In the genomic region with DNA sequence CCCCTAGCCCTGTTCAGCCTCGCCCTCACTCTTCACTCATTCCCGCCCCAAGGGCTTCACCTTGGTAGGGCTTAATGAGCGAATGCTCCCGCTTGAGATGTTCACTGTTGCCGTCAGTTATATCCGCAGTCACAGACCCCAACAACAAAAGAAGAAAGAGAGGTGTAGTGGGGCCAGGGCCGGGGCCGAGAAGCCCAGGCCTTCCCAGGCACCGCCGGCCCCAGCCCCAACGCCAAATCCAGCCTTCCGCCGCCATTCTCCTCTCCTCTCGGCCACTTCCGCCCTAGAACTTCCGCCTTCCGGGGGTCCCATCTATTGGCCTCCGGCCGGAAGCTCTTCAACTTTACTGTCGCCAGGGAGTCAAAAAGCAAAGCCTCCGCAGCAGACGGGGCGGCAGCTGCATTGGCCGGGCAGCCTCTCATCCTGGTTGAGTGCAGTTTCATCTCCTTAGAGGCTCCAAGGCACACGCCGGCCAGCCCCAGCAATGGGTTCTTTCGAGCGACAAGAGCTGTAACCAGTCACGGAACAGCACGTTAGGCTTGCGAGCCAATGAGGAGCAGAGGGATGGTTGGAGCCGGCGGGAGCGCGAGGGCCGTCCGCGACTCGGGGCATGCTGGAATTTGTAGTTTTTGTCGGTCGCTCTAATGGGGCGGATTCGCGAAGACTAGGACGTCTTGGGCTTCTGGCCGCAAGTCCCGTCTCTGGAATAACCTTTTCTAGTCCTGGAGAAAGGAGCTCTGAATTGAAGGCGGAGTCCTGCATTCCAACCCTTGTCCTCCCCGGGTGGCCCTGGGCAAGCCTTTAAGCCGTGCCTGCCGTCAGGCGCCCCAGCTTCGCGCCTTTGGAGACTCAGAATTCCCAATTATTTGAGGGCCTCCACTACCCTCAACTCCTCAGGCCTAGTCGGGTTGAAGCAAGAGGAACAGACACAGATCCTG, we compare ENCODE assay signal across 1 cellular context.
TF ChIP-seq lines count a peak whose summit lies in the region.

A gene with protein sequence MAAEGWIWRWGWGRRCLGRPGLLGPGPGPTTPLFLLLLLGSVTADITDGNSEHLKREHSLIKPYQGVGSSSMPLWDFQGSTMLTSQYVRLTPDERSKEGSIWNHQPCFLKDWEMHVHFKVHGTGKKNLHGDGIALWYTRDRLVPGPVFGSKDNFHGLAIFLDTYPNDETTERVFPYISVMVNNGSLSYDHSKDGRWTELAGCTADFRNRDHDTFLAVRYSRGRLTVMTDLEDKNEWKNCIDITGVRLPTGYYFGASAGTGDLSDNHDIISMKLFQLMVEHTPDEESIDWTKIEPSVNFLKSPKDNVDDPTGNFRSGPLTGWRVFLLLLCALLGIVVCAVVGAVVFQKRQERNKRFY (minus strand): TSS at position 277 of the 938 bp plus-strand sequence. CDS start 21 bp downstream, at position 256.

TF ChIP-seq in WTC11, 78 proteins besides CTCF, POLR2A, EP300 and RAD21 (continued from another document and continues in another):
- TF ChIP-seq, protein P1, sequence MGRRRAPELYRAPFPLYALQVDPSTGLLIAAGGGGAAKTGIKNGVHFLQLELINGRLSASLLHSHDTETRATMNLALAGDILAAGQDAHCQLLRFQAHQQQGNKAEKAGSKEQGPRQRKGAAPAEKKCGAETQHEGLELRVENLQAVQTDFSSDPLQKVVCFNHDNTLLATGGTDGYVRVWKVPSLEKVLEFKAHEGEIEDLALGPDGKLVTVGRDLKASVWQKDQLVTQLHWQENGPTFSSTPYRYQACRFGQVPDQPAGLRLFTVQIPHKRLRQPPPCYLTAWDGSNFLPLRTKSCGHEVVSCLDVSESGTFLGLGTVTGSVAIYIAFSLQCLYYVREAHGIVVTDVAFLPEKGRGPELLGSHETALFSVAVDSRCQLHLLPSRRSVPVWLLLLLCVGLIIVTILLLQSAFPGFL (CRISPR knock-in tag; IDR thresholded peaks at IDR 0.05; ENCODE audit: borderline replicate concordance) = no peak
- TF ChIP-seq, protein P2, sequence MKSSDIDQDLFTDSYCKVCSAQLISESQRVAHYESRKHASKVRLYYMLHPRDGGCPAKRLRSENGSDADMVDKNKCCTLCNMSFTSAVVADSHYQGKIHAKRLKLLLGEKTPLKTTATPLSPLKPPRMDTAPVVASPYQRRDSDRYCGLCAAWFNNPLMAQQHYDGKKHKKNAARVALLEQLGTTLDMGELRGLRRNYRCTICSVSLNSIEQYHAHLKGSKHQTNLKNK (CRISPR knock-in tag; IDR thresholded peaks at IDR 0.05) = no peak
- TF ChIP-seq ZNF138 (CRISPR knock-in tag; conservative IDR thresholded peaks at IDR 0.05) (no peak), CREM (CRISPR knock-in tag; IDR thresholded peaks at IDR 0.05) (no peak; the same call in 1 of the 2 replicates), MYBL2 (CRISPR knock-in tag; IDR thresholded peaks at IDR 0.05) (peak; percentile 66; the same call in 1 of the 2 replicates), ZNF423 (CRISPR knock-in tag; IDR thresholded peaks at IDR 0.05) (no peak), NFATC4 (CRISPR knock-in tag; IDR thresholded peaks at IDR 0.05) (no peak), TCF7 (CRISPR knock-in tag; IDR thresholded peaks at IDR 0.05; ENCODE audit: low read depth) (no peak), ZNF317 (CRISPR knock-in tag; IDR thresholded peaks at IDR 0.05; ENCODE audit: borderline replicate concordance, low read depth) (no peak), TEAD4 (CRISPR knock-in tag; IDR thresholded peaks at IDR 0.05) (no peak), JUN (CRISPR knock-in tag; IDR thresholded peaks at IDR 0.05) (no peak), TP53 (CRISPR knock-in tag; IDR thresholded peaks at IDR 0.05) (no peak), ZNF671 (CRISPR knock-in tag; IDR thresholded peaks at IDR 0.05) (no peak), NR3C1 (CRISPR knock-in tag; conservative IDR thresholded peaks at IDR 0.05; ENCODE audit: low read depth) (no peak), ZNF219 (CRISPR knock-in tag; IDR thresholded peaks at IDR 0.05; ENCODE audit: borderline replicate concordance) (no peak), ZNF121 (CRISPR knock-in tag; IDR thresholded peaks at IDR 0.05) (no peak), SOX15 (CRISPR knock-in tag; IDR thresholded peaks at IDR 0.05) (no peak), CREB1 (CRISPR knock-in tag; IDR thresholded peaks at IDR 0.05) (no peak)
- TF ChIP-seq, protein P3, sequence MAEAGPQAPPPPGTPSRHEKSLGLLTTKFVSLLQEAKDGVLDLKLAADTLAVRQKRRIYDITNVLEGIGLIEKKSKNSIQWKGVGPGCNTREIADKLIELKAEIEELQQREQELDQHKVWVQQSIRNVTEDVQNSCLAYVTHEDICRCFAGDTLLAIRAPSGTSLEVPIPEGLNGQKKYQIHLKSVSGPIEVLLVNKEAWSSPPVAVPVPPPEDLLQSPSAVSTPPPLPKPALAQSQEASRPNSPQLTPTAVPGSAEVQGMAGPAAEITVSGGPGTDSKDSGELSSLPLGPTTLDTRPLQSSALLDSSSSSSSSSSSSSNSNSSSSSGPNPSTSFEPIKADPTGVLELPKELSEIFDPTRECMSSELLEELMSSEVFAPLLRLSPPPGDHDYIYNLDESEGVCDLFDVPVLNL (CRISPR knock-in tag; IDR thresholded peaks at IDR 0.05; ENCODE audit: borderline replicate concordance, low read depth) = no peak
- TF ChIP-seq, protein P4, sequence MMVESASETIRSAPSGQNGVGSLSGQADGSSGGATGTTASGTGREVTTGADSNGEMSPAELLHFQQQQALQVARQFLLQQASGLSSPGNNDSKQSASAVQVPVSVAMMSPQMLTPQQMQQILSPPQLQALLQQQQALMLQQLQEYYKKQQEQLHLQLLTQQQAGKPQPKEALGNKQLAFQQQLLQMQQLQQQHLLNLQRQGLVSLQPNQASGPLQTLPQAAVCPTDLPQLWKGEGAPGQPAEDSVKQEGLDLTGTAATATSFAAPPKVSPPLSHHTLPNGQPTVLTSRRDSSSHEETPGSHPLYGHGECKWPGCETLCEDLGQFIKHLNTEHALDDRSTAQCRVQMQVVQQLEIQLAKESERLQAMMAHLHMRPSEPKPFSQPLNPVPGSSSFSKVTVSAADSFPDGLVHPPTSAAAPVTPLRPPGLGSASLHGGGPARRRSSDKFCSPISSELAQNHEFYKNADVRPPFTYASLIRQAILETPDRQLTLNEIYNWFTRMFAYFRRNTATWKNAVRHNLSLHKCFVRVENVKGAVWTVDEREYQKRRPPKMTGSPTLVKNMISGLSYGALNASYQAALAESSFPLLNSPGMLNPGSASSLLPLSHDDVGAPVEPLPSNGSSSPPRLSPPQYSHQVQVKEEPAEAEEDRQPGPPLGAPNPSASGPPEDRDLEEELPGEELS (CRISPR knock-in tag; IDR thresholded peaks at IDR 0.05) = no peak
- TF ChIP-seq, protein P5, sequence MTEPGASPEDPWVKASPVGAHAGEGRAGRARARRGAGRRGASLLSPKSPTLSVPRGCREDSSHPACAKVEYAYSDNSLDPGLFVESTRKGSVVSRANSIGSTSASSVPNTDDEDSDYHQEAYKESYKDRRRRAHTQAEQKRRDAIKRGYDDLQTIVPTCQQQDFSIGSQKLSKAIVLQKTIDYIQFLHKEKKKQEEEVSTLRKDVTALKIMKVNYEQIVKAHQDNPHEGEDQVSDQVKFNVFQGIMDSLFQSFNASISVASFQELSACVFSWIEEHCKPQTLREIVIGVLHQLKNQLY (CRISPR knock-in tag; IDR thresholded peaks at IDR 0.05) = no peak
- TF ChIP-seq, protein P6, sequence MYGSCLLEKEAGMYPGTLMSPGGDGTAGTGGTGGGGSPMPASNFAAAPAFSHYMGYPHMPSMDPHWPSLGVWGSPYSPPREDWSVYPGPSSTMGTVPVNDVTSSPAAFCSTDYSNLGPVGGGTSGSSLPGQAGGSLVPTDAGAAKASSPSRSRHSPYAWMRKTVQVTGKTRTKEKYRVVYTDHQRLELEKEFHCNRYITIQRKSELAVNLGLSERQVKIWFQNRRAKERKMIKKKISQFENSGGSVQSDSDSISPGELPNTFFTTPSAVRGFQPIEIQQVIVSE (CRISPR knock-in tag; IDR thresholded peaks at IDR 0.05; ENCODE audit: borderline replicate concordance) = no peak
- TF ChIP-seq, protein P7, sequence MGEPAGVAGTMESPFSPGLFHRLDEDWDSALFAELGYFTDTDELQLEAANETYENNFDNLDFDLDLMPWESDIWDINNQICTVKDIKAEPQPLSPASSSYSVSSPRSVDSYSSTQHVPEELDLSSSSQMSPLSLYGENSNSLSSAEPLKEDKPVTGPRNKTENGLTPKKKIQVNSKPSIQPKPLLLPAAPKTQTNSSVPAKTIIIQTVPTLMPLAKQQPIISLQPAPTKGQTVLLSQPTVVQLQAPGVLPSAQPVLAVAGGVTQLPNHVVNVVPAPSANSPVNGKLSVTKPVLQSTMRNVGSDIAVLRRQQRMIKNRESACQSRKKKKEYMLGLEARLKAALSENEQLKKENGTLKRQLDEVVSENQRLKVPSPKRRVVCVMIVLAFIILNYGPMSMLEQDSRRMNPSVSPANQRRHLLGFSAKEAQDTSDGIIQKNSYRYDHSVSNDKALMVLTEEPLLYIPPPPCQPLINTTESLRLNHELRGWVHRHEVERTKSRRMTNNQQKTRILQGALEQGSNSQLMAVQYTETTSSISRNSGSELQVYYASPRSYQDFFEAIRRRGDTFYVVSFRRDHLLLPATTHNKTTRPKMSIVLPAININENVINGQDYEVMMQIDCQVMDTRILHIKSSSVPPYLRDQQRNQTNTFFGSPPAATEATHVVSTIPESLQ (CRISPR knock-in tag; IDR thresholded peaks at IDR 0.05) = no peak
- TF ChIP-seq, protein P8, sequence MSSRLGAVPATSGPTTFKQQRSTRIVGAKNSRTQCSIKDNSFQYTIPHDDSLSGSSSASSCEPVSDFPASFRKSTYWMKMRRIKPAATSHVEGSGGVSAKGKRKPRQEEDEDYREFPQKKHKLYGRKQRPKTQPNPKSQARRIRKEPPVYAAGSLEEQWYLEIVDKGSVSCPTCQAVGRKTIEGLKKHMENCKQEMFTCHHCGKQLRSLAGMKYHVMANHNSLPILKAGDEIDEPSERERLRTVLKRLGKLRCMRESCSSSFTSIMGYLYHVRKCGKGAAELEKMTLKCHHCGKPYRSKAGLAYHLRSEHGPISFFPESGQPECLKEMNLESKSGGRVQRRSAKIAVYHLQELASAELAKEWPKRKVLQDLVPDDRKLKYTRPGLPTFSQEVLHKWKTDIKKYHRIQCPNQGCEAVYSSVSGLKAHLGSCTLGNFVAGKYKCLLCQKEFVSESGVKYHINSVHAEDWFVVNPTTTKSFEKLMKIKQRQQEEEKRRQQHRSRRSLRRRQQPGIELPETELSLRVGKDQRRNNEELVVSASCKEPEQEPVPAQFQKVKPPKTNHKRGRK (CRISPR knock-in tag; IDR thresholded peaks at IDR 0.05; ENCODE audit: borderline replicate concordance) = no peak
- TF ChIP-seq, protein P9, sequence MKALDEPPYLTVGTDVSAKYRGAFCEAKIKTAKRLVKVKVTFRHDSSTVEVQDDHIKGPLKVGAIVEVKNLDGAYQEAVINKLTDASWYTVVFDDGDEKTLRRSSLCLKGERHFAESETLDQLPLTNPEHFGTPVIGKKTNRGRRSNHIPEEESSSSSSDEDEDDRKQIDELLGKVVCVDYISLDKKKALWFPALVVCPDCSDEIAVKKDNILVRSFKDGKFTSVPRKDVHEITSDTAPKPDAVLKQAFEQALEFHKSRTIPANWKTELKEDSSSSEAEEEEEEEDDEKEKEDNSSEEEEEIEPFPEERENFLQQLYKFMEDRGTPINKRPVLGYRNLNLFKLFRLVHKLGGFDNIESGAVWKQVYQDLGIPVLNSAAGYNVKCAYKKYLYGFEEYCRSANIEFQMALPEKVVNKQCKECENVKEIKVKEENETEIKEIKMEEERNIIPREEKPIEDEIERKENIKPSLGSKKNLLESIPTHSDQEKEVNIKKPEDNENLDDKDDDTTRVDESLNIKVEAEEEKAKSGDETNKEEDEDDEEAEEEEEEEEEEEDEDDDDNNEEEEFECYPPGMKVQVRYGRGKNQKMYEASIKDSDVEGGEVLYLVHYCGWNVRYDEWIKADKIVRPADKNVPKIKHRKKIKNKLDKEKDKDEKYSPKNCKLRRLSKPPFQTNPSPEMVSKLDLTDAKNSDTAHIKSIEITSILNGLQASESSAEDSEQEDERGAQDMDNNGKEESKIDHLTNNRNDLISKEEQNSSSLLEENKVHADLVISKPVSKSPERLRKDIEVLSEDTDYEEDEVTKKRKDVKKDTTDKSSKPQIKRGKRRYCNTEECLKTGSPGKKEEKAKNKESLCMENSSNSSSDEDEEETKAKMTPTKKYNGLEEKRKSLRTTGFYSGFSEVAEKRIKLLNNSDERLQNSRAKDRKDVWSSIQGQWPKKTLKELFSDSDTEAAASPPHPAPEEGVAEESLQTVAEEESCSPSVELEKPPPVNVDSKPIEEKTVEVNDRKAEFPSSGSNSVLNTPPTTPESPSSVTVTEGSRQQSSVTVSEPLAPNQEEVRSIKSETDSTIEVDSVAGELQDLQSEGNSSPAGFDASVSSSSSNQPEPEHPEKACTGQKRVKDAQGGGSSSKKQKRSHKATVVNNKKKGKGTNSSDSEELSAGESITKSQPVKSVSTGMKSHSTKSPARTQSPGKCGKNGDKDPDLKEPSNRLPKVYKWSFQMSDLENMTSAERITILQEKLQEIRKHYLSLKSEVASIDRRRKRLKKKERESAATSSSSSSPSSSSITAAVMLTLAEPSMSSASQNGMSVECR (CRISPR knock-in tag; IDR thresholded peaks at IDR 0.05; ENCODE audit: borderline replicate concordance) = peak; percentile 78; the same call in 1 of the 2 replicates
- TF ChIP-seq, protein P10, sequence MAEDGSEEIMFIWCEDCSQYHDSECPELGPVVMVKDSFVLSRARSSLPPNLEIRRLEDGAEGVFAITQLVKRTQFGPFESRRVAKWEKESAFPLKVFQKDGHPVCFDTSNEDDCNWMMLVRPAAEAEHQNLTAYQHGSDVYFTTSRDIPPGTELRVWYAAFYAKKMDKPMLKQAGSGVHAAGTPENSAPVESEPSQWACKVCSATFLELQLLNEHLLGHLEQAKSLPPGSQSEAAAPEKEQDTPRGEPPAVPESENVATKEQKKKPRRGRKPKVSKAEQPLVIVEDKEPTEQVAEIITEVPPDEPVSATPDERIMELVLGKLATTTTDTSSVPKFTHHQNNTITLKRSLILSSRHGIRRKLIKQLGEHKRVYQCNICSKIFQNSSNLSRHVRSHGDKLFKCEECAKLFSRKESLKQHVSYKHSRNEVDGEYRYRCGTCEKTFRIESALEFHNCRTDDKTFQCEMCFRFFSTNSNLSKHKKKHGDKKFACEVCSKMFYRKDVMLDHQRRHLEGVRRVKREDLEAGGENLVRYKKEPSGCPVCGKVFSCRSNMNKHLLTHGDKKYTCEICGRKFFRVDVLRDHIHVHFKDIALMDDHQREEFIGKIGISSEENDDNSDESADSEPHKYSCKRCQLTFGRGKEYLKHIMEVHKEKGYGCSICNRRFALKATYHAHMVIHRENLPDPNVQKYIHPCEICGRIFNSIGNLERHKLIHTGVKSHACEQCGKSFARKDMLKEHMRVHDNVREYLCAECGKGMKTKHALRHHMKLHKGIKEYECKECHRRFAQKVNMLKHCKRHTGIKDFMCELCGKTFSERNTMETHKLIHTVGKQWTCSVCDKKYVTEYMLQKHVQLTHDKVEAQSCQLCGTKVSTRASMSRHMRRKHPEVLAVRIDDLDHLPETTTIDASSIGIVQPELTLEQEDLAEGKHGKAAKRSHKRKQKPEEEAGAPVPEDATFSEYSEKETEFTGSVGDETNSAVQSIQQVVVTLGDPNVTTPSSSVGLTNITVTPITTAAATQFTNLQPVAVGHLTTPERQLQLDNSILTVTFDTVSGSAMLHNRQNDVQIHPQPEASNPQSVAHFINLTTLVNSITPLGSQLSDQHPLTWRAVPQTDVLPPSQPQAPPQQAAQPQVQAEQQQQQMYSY (CRISPR knock-in tag; IDR thresholded peaks at IDR 0.05) = no peak
- TF ChIP-seq, protein P11, sequence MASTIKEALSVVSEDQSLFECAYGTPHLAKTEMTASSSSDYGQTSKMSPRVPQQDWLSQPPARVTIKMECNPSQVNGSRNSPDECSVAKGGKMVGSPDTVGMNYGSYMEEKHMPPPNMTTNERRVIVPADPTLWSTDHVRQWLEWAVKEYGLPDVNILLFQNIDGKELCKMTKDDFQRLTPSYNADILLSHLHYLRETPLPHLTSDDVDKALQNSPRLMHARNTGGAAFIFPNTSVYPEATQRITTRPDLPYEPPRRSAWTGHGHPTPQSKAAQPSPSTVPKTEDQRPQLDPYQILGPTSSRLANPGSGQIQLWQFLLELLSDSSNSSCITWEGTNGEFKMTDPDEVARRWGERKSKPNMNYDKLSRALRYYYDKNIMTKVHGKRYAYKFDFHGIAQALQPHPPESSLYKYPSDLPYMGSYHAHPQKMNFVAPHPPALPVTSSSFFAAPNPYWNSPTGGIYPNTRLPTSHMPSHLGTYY (CRISPR knock-in tag; IDR thresholded peaks at IDR 0.05) = no peak
